Comparison of ENCODE assay signal across 8 cellular contexts in genomic region chr14:105045710-105046326, GRCh38. TPM values are rescaled to one million over a fixed set of nuclear protein-coding genes. Genes with fewer than 3 reads are reported as not detected.
DNase-seq lines count a peak whose midpoint lies in the region; ATAC-seq, FAIRE-seq and TF ChIP-seq lines count a peak whose summit lies in the region.

No MANE protein-coding gene starts in this region.

- peak in 1 of 2 donors; percentile 18 for TF ChIP-seq EP300 in tibial nerve (IDR thresholded peaks at IDR 0.05)

- TF ChIP-seq POLR2A in H54 (IDR thresholded peaks at IDR 0.05; ENCODE audit: low read depth, low read length) (no peak), NB4 (IDR thresholded peaks at IDR 0.05; ENCODE audit: extremely low read depth, insufficient read length) (no peak), tibial nerve (IDR thresholded peaks at IDR 0.05) (no peak)

- H3K27me3 ChIP-seq in foreskin keratinocyte: no peaks in the 10 kb centered on the region
- H3K27me3 ChIP-seq in tibial nerve: peaks cover 0 to 25% of the 10 kb centered on the region in 2 donors

- no peak overlapping the region for H3K4me3 Mint-ChIP-seq in osteocyte (ENCODE audit: unreplicated experiment)

- in situ Hi-C loops in SK-MEL-5 (cut with HindIII; ENCODE audit: low pct_unique_long_range_greater_than_20kb, low sequenced_read_pairs): no loop called here

- no peaks in the 10 kb centered on the region for H3K36me3 Mint-ChIP-seq in osteocyte (ENCODE audit: unreplicated experiment)

- no peaks in the 10 kb centered on the region for H3K9me3 Mint-ChIP-seq in osteocyte (ENCODE audit: unreplicated experiment)

- H3K27ac Mint-ChIP-seq in osteocyte (ENCODE audit: unreplicated experiment): no peak overlapping the region

- H3K4me1 ChIP-seq in foreskin keratinocyte (peaks cover 4% of the 10 kb centered on the region), tibial nerve (peaks cover 0 to 14% (median 0%) of the 10 kb centered on the region in 4 donors)

- 6 to 9% methylated on average over 27 to 34 of the region's 42 CpGs for WGBS in tibial nerve, 2 donors

- H3K27ac ChIP-seq in foreskin keratinocyte (no peak overlapping the region), tibial nerve (no peak overlapping the region)

- no peaks in the 10 kb centered on the region for H3K27me3 Mint-ChIP-seq in osteocyte (ENCODE audit: unreplicated experiment)

- peak; percentile 36 for FAIRE-seq in H54 (lab: Jason Lieb, UNC)

- peaks cover 2% of the 10 kb centered on the region for H3K4me1 Mint-ChIP-seq in osteocyte (ENCODE audit: unreplicated experiment)

- peak; percentile 22 for DNase-seq in DMS114 treated with DMSO at 0.1 percent for 48 hours (lab: John Stamatoyannopoulos, UW; ENCODE audit: unreplicated experiment)
- DNase-seq in H54 (ENCODE audit: insufficient read length, low spot score): peak; percentile 85
- peak; percentile 91 for DNase-seq in NB4 (ENCODE audit: low read depth)
- peak; percentile 85 for DNase-seq in SK-MEL-5 (ENCODE audit: low read depth, low spot score)
- DNase-seq in activated gamma-delta T cell (lab: John Stamatoyannopoulos, UW): peak; percentile 83
- no peak for DNase-seq in foreskin keratinocyte
- peak; percentile 97 for DNase-seq in osteocyte (ENCODE audit: extremely low spot score, unreplicated experiment)
- DNase-seq in tibial nerve (ENCODE audit: low spot score in 2 of 2): peak; percentile 72 to 91

- H3K4me3 ChIP-seq in NB4 (ENCODE audit: low read depth, low read length) (no peak overlapping the region), tibial nerve (no peak overlapping the region)

- peaks cover 0 to 3% (median 0%) of the 10 kb centered on the region in 3 donors for H3K36me3 ChIP-seq in tibial nerve

- no peaks in the 10 kb centered on the region for H3K9me3 ChIP-seq in tibial nerve

- ATAC-seq in foreskin keratinocyte: peak; percentile 75

- peak; percentile 95 for TF ChIP-seq CTCF in NB4 (IDR thresholded peaks at IDR 0.05; ENCODE audit: low read depth, low read length)
- TF ChIP-seq CTCF in foreskin keratinocyte (conservative IDR thresholded peaks at IDR 0.05): peak; percentile 100
- TF ChIP-seq CTCF in osteocyte (IDR thresholded peaks at IDR 0.05): peak; percentile 100
- peak; percentile 95 to 100 (median 99) for TF ChIP-seq CTCF in tibial nerve (IDR thresholded peaks at IDR 0.05)

RNA-seq across cellular contexts. Expression of gene GPR132, which starts 19.4 kb away (rescaled TPM):
- not detected in 2 replicates for total RNA-seq in SK-MEL-5 (2014; rRNA removed; shearing (Covaris generic))
- polyA plus RNA-seq in SK-MEL-5 (2015; cell fraction: cytosol; rRNA removed): not detected in 2 replicates
- not detected in 2 replicates for polyA plus RNA-seq in SK-MEL-5 (2015; cell fraction: nucleus; rRNA removed)
- total RNA-seq in foreskin keratinocyte (not detected in 2 replicates), osteocyte (0.16 and 0.24 TPM in 2 replicates), tibial nerve (1 to 10 TPM; 1.5 to 7.7 (median 5.4) TPM)
- polyA plus RNA-seq in foreskin keratinocyte: not detected in 2 replicates

RNA-seq across cellular contexts. Expression of gene CDCA4, which starts 24.9 kb away (rescaled TPM):
- 88.0 and 90.8 TPM in 2 replicates for total RNA-seq in SK-MEL-5 (2014; rRNA removed; shearing (Covaris generic))
- 101 and 102 TPM in 2 replicates for polyA plus RNA-seq in SK-MEL-5 (2015; cell fraction: cytosol; rRNA removed)
- polyA plus RNA-seq in SK-MEL-5 (2015; cell fraction: nucleus; rRNA removed): 58.1 and 74.6 TPM in 2 replicates
- total RNA-seq in foreskin keratinocyte (74.1 and 81.5 TPM in 2 replicates), osteocyte (14.6 and 17.4 TPM in 2 replicates), tibial nerve (1 to 10 TPM; 5.7 to 8.5 (median 6.7) TPM)
- polyA plus RNA-seq in foreskin keratinocyte: 70.3 TPM in 2 replicates

Comparison
In these comparisons a context has a peak if more than half of its experiments do, and no peak if none do; other contexts are left out.
1. DNase-seq: peak in DMS114 treated with DMSO at 0.1 percent for 48 hours (single experiment), H54 (single experiment), NB4 (single experiment), SK-MEL-5 (single experiment), activated gamma-delta T cell (single experiment), osteocyte (single experiment) and tibial nerve (2 of 2); none in foreskin keratinocyte (0 of 2).
2. Peak in every context shown above with its lines, with median percentiles within 50 percentile points of each other: CTCF ChIP-seq.